Comparison of ENCODE assay signal across 10 cellular contexts in the genomic region with DNA sequence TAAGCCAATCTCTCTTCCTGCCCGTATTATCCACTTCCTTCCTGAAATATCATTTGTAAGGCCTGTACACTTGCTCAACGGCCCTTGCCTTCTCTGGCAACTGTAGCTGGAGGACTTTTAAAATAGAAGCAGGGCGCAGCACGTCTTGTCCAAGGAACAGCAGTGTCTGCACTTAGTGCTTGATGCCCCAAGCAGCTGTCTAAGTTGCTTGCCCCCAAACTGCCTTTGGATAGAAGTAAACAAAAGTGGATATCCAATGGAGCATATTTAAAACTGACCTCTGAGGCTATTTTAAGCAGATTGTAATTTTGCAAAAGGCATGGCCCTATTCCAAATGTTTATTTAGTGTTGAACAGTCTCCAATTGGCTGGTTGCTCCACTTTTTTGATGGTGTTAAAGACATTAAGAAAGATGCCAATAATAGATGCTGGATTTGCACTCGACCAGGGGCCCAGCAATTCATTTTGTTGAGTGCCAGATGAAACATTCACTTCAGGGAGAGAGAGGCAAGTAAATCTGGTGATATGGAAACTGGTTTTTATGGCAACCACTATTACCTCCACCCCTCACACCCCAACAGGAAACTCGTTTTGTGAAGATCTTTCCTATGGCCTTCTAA.
DNase-seq lines count a peak whose midpoint lies in the region; ATAC-seq and TF ChIP-seq lines count a peak whose summit lies in the region.
"Had no signal": no experiment of that assay in that cellular context is flagged by ENCODE, and none has a peak within 500 bp of the region (broad histone marks: within the 10 kb centered on the region; RNA-seq: fewer than 3 reads in every experiment).

No MANE protein-coding gene starts in this region.

- DNase-seq in DMS79 treated with DMSO at 0.1 percent for 48 hours (lab: John Stamatoyannopoulos, UW) (peak; percentile 83), NCI-H748 treated with DMSO at 0.1 percent for 48 hours (lab: John Stamatoyannopoulos, UW) (peak; percentile 19), fibroblast of the aortic adventitia (ENCODE audit: low read depth) (peak; percentile 61), pons (ENCODE audit: low spot score) (peak; percentile 77), hepatic stellate cell (ENCODE audit: low spot score) (no peak), NCI-H524 (lab: John Stamatoyannopoulos, UW) (no peak)
- DNase-seq: activated CD4-positive, alpha-beta T cell treated with anti-CD3 and anti-CD28 coated beads, Interleukin-2, amount 50 U/mL, for 48 hours; stimulated activated CD4-positive, alpha-beta T cell treated with anti-CD3 and anti-CD28 coated beads, Interleukin-12 subunit alpha, Interleukin-12 subunit beta, amount 100 ng/mL, for 4 hours had no signal

- no peak overlapping the region for H3K4me3 ChIP-seq in fibroblast of the aortic adventitia (ENCODE audit: low read depth, low read length)

- ATAC-seq in HG03039 (IDR thresholded peaks at IDR 0.05; ENCODE audit: unreplicated experiment) (no peak), HG03521 (IDR thresholded peaks at IDR 0.05; ENCODE audit: unreplicated experiment) (no peak)

- no peak for TF ChIP-seq CTCF in fibroblast of the aortic adventitia (IDR thresholded peaks at IDR 0.05; ENCODE audit: insufficient read depth, low read length)

Comparison
In these comparisons a context has a peak if more than half of its experiments do, and no peak if none do; other contexts are left out.
1. DNase-seq: peak in DMS79 treated with DMSO at 0.1 percent for 48 hours (single experiment), NCI-H748 treated with DMSO at 0.1 percent for 48 hours (single experiment), fibroblast of the aortic adventitia (single experiment) and pons (single experiment); none in hepatic stellate cell (single experiment) and NCI-H524 (0 of 2).